ENCODE assay signal across 8 cellular contexts in the genomic region with DNA sequence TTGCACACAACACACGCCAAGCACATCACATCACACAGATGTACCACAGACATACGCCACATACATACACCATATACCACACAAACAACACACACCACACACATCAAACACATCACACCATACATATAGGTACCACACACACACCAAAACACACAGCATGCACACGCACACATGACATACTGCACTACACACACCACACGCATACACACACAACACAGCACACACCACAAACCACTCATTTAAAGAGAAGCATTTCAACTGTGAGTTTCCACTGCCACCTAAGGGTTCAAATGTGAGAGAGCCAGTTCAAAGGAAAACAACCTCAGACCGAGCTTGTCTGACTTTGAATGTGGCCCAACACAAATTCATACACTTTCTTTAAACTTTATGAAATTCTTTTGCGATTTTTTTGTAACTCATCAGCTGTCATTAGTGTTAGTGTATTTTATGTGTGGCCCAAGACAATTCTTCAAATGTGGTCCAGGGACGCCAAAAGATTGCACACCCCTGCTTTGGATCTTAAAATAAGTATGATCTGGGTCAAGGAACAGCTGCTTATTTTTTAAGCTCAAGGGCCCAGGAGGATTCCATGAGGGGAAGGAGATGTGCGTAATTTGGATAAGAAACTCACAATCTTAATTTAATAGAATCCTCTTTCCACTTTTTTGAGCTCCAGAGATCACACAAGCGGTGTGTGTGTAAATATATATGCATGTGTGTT.
DNase-seq lines count a peak whose midpoint lies in the region; ATAC-seq, FAIRE-seq and TF ChIP-seq lines count a peak whose summit lies in the region.

No MANE protein-coding gene starts in this region.

- H3K27ac ChIP-seq in K562 (ENCODE audit: extremely low read depth, low read depth, low read length): no peak overlapping the region

- H3K9me3 ChIP-seq in K562 (replicated peaks; ENCODE audit: control insufficient read depth, insufficient read depth, low read depth, low read length): no peaks in the 10 kb centered on the region

- POLR2A ChIA-PET in K562 (lab: Yijun Ruan, JAX): interaction anchor here (0.6 kb wide), 1 partner anchor 225 kb away, joined by 3 read pairs; no protein-coding TSS in a partner anchor

- TF ChIP-seq POLR2A in K562 (conservative IDR thresholded peaks at IDR 0.05): no peak

- DNase-seq in EH (ENCODE audit: low read depth): peak; percentile 2
- peak; percentile 59 for DNase-seq in NCI-H1092 treated with DMSO at 0.1 percent for 48 hours (lab: John Stamatoyannopoulos, UW)
- no peak for DNase-seq in K562 (ENCODE audit: extremely low read depth in 1 of 4, low spot score in 3 of 4)
- peak; percentile 27 to 49 for DNase-seq in lung microvascular endothelial cell (ENCODE audit: low read depth in 2 of 2)
- DNase-seq in G401 (ENCODE audit: low spot score): no peak
- no peak for DNase-seq in GOT3 (lab: John Stamatoyannopoulos, UW)
- DNase-seq in SK-N-DZ (ENCODE audit: low spot score): no peak

- no peak for ATAC-seq in K562
- ATAC-seq in GM21723 (IDR thresholded peaks at IDR 0.05; ENCODE audit: unreplicated experiment): no peak

- H3K4me3 ChIP-seq in K562: no peak overlapping the region

- H3K4me2 ChIP-seq in K562 (ENCODE audit: insufficient read depth, low read length): no peak overlapping the region

- H3K27me3 ChIP-seq in K562 (ENCODE audit: control insufficient read depth in 2 of 2, insufficient read depth in 2 of 2, low read length in 2 of 2): no peaks in the 10 kb centered on the region; a peak in 1 of 5 replicates

- intact Hi-C loops in K562 (cut with micrococcal nuclease): loop anchor here (1.0 kb wide), 1 partner anchor 496 kb away; no protein-coding TSS in a partner anchor

- TF ChIP-seq EP300 in K562 (IDR thresholded peaks at IDR 0.05; ENCODE audit: low read length): no peak

- no peaks in the 10 kb centered on the region for H3K9me1 ChIP-seq in K562 (ENCODE audit: control insufficient read depth, insufficient read depth, low read length)

- H3K9ac ChIP-seq in K562 (ENCODE audit: insufficient read depth in 1 of 2, low read depth in 2 of 2, low read length in 2 of 2): no peak overlapping the region

- H3K79me2 ChIP-seq in K562 (ENCODE audit: control insufficient read depth, insufficient read depth, low read length): no peaks in the 10 kb centered on the region

- H3K36me3 ChIP-seq in K562 (ENCODE audit: control insufficient read depth, insufficient read depth, low read length): no peaks in the 10 kb centered on the region

- BruUV-seq in K562 (replicated peaks; lab: Mats Ljungman, UMichigan): no TSS peak

- CTCF ChIA-PET in K562 (lab: Yijun Ruan, JAX; ENCODE audit: low intra/inter-chr PET ratio): interaction anchor here (1.1 to 2.2 kb wide), 2 partner anchors 497 to 506 kb away, joined by 3 to 6 read pairs; no protein-coding TSS in a partner anchor

- H2AFZ ChIP-seq in K562 (ENCODE audit: low read depth, low read length): no peak overlapping the region

- peak; percentile 37 to 48 for TF ChIP-seq RAD21 in K562 (CRISPR knock-in tag; conservative IDR thresholded peaks at IDR 0.05 in 1 of 2, IDR thresholded peaks at IDR 0.05 in 1 of 2)

- TF ChIP-seq CTCF in K562 (IDR thresholded peaks at IDR 0.05 in 2 of 3, conservative IDR thresholded peaks at IDR 0.05 in 1 of 3; ENCODE audit: insufficient read depth in 2 of 3, low read depth in 1 of 3, low read length in 3 of 3): peak in 1 of 3 experiments; percentile 20; a peak in 1 of 6 replicates

- no peaks in the 10 kb centered on the region for H4K20me1 ChIP-seq in K562 (replicated peaks; ENCODE audit: control insufficient read depth, insufficient read depth, low read length)

- no peak for FAIRE-seq in K562 (lab: Jason Lieb, UNC)

- no peaks in the 10 kb centered on the region for H3K4me1 ChIP-seq in K562 (replicated peaks in 1 of 2; ENCODE audit: control insufficient read depth in 2 of 2, insufficient read depth in 2 of 2, low read length in 2 of 2)

- 5% methylated on average over 9 of the region's 9 CpGs for WGBS in K562 (ENCODE audit: insufficient coverage, low coverage, missing lambda C conversion rate)

- in situ Hi-C loops in K562 (cut with MboI): no loop called here
- in situ Hi-C loops in G401 (cut with HindIII; ENCODE audit: low sequenced_read_pairs): no loop called here

TF ChIP-seq in K562, 482 proteins besides CTCF, POLR2A, EP300 and RAD21:
- TF ChIP-seq RBM22 (IDR thresholded peaks at IDR 0.05; ENCODE audit: low read depth, low read length, poor library complexity, severe bottlenecking) (no peak), ZKSCAN1 (IDR thresholded peaks at IDR 0.05; ENCODE audit: low read depth, low read length) (no peak), HOXB6 (CRISPR knock-in tag; IDR thresholded peaks at IDR 0.05; ENCODE audit: borderline replicate concordance) (no peak), ZNF584 (CRISPR knock-in tag; IDR thresholded peaks at IDR 0.05; ENCODE audit: low read depth) (no peak), ZNF778 (CRISPR knock-in tag; IDR thresholded peaks at IDR 0.05) (no peak), NELFE (IDR thresholded peaks at IDR 0.05; ENCODE audit: insufficient read depth, insufficient read length) (no peak), HDAC1 (IDR thresholded peaks at IDR 0.05) (no peak), TGIF2 (CRISPR knock-in tag; IDR thresholded peaks at IDR 0.05) (no peak), FOXA3 (CRISPR knock-in tag; conservative IDR thresholded peaks at IDR 0.05 in 1 of 2, IDR thresholded peaks at IDR 0.05 in 1 of 2) (no peak), BHLHE40 (IDR thresholded peaks at IDR 0.05; ENCODE audit: low read length) (no peak)
- TF ChIP-seq, protein P1, sequence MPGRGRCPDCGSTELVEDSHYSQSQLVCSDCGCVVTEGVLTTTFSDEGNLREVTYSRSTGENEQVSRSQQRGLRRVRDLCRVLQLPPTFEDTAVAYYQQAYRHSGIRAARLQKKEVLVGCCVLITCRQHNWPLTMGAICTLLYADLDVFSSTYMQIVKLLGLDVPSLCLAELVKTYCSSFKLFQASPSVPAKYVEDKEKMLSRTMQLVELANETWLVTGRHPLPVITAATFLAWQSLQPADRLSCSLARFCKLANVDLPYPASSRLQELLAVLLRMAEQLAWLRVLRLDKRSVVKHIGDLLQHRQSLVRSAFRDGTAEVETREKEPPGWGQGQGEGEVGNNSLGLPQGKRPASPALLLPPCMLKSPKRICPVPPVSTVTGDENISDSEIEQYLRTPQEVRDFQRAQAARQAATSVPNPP (IDR thresholded peaks at IDR 0.05; ENCODE audit: borderline replicate concordance, insufficient read depth, insufficient read length): no peak
- TF ChIP-seq, protein P2, sequence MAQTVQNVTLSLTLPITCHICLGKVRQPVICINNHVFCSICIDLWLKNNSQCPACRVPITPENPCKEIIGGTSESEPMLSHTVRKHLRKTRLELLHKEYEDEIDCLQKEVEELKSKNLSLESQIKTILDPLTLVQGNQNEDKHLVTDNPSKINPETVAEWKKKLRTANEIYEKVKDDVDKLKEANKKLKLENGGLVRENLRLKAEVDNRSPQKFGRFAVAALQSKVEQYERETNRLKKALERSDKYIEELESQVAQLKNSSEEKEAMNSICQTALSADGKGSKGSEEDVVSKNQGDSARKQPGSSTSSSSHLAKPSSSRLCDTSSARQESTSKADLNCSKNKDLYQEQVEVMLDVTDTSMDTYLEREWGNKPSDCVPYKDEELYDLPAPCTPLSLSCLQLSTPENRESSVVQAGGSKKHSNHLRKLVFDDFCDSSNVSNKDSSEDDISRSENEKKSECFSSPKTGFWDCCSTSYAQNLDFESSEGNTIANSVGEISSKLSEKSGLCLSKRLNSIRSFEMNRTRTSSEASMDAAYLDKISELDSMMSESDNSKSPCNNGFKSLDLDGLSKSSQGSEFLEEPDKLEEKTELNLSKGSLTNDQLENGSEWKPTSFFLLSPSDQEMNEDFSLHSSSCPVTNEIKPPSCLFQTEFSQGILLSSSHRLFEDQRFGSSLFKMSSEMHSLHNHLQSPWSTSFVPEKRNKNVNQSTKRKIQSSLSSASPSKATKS (CRISPR knock-in tag; IDR thresholded peaks at IDR 0.05): no peak

Comparison
In these comparisons a context has a peak if more than half of its experiments do, and no peak if none do; other contexts are left out.
1. DNase-seq: peak in EH (single experiment), NCI-H1092 treated with DMSO at 0.1 percent for 48 hours (single experiment) and lung microvascular endothelial cell (2 of 2); none in K562 (0 of 4), G401 (single experiment), GOT3 (single experiment) and SK-N-DZ (single experiment).